ENCODE assay signal across 8 cellular contexts in genomic region chr6:163554663-163555062, GRCh38.
DNase-seq lines count a peak whose midpoint lies in the region; ATAC-seq and TF ChIP-seq lines count a peak whose summit lies in the region.

No MANE protein-coding gene starts in this region.

- no peak overlapping the region for H3K27ac ChIP-seq in body of pancreas

- ATAC-seq in HG03565 (IDR thresholded peaks at IDR 0.05; ENCODE audit: unreplicated experiment) (peak; percentile 56), body of pancreas (no peak), HG03159 (IDR thresholded peaks at IDR 0.05; ENCODE audit: unreplicated experiment) (no peak)

- TF ChIP-seq CTCF in GM12872 (IDR thresholded peaks at IDR 0.05; ENCODE audit: insufficient read depth, low read depth, low read length), result peak; percentile 60
- TF ChIP-seq CTCF in body of pancreas (IDR thresholded peaks at IDR 0.05), result peak; percentile 28 to 61 (median 43)

- intact Hi-C loops in body of pancreas (cut with DNase I), result no loop called here

- peaks cover 7% of the 10 kb centered on the region for H3K4me1 Mint-ChIP-seq in T-helper 2 cell treated with Interferon-gamma antibody and Interleukin-4, amounts not matched to agents 5 μg/mL and 100 μg/mL, for 36 hours (ENCODE audit: low read depth)

- no peaks in the 10 kb centered on the region for H3K9me3 Mint-ChIP-seq in T-helper 2 cell treated with Interferon-gamma antibody and Interleukin-4, amounts not matched to agents 5 μg/mL and 100 μg/mL, for 36 hours

- no peaks in the 10 kb centered on the region for H3K36me3 Mint-ChIP-seq in T-helper 2 cell treated with Interferon-gamma antibody and Interleukin-4, amounts not matched to agents 5 μg/mL and 100 μg/mL, for 36 hours (ENCODE audit: low read depth)

- 64 to 65% methylated on average over 4 of the region's 4 CpGs for WGBS in body of pancreas, 2 donors

- H3K27ac Mint-ChIP-seq in T-helper 2 cell treated with Interferon-gamma antibody and Interleukin-4, amounts not matched to agents 5 μg/mL and 100 μg/mL, for 36 hours, result no peak overlapping the region

- no peak overlapping the region for H3K4me3 ChIP-seq in body of pancreas

- no peaks in the 10 kb centered on the region for H3K4me1 ChIP-seq in body of pancreas

- TF ChIP-seq POLR2A in body of pancreas (IDR thresholded peaks at IDR 0.05), result no peak

- H3K27me3 Mint-ChIP-seq in T-helper 2 cell treated with Interferon-gamma antibody and Interleukin-4, amounts not matched to agents 5 μg/mL and 100 μg/mL, for 36 hours (ENCODE audit: low read depth), result no peaks in the 10 kb centered on the region

- no peaks in the 10 kb centered on the region for H3K36me3 ChIP-seq in body of pancreas (replicated peaks in 1 of 2; ENCODE audit: insufficient read depth in 1 of 2, low read depth in 2 of 2)

- H3K9me3 ChIP-seq in body of pancreas, result no peaks in the 10 kb centered on the region

- peak; percentile 33 for DNase-seq in T-helper 2 cell treated with Interferon-gamma antibody and Interleukin-4, amounts not matched to agents 5 μg/mL and 100 μg/mL, for 36 hours (ENCODE audit: low spot score)
- peak; percentile 30 to 76 (median 62) for DNase-seq in body of pancreas
- peak; percentile 14 for DNase-seq in left kidney (ENCODE audit: low read depth, low spot score)
- DNase-seq in stimulated activated CD8-positive, alpha-beta memory T cell treated with anti-CD3 and anti-CD28 coated beads, Interleukin-4, amount 100 ng/mL, for 48 hours, result peak; percentile 76
- DNase-seq in T1000 (lab: John Stamatoyannopoulos, UW), result no peak

- H3K4me3 Mint-ChIP-seq in T-helper 2 cell treated with Interferon-gamma antibody and Interleukin-4, amounts not matched to agents 5 μg/mL and 100 μg/mL, for 36 hours, result no peak overlapping the region

- no peaks in the 10 kb centered on the region for H3K27me3 ChIP-seq in body of pancreas
